ENCODE assay signal across 8 cellular contexts in genomic region chr17:65055280-65055707, GRCh38. TPM values are rescaled to one million over a fixed set of nuclear protein-coding genes. Genes with fewer than 3 reads are reported as not detected.
DNase-seq lines count a peak whose midpoint lies in the region; TF ChIP-seq lines count a peak whose summit lies in the region.

No MANE protein-coding gene starts in this region.

- POLR2A ChIA-PET in CD8-positive, alpha-beta memory T cell (lab: Charles Lee): interaction anchor here (1.9 to 4.0 kb wide), 4 partner anchors 12 to 80 kb away, joined by 12 to 29 read pairs (median 17); no protein-coding TSS in a partner anchor

- peak in 1 of 5 donors; percentile 13 for DNase-seq in CD8-positive, alpha-beta memory T cell
- DNase-seq in GM23248 (no peak), SJCRH30 (no peak), epithelial cell of proximal tubule (ENCODE audit: low read depth) (no peak), NCI-H1436 treated with DMSO at 0.1 percent for 48 hours (lab: John Stamatoyannopoulos, UW) (no peak), nucleus accumbens (lab: John Stamatoyannopoulos, UW) (no peak)
- no peak for DNase-seq in NK-92 treated with Interleukin-12 subunit alpha and Interleukin-12 subunit beta, amount 100 ng/mL, for 24 hours (lab: John Stamatoyannopoulos, UW)

- CTCF ChIA-PET in CD8-positive, alpha-beta memory T cell (lab: Charles Lee): interaction anchor here (1.0 to 2.0 kb wide), 3 partner anchors 27 to 80 kb away, joined by 5 to 9 read pairs (median 7); no protein-coding TSS in a partner anchor

- no peaks in the 10 kb centered on the region for H3K9me3 ChIP-seq in CD8-positive, alpha-beta memory T cell (ENCODE audit: low read length)
- H3K9me3 ChIP-seq in GM23248 (ENCODE audit: low read depth): no peaks in the 10 kb centered on the region
- H3K9me3 ChIP-seq in SJCRH30 (replicated peaks): no peaks in the 10 kb centered on the region
- no peaks in the 10 kb centered on the region for H3K9me3 ChIP-seq in parathyroid adenoma (ENCODE audit: control insufficient read depth, low read length)

- peak overlapping the region; percentile 92 to 99 (median 97) for H3K27ac Mint-ChIP-seq in CD8-positive, alpha-beta memory T cell

- H3K4me1 Mint-ChIP-seq in CD8-positive, alpha-beta memory T cell: peaks cover 47 to 62% (median 59%) of the 10 kb centered on the region in 3 donors

- H3K36me3 Mint-ChIP-seq in CD8-positive, alpha-beta memory T cell: peaks cover 4 to 57% (median 16%) of the 10 kb centered on the region in 3 donors

- H3K79me2 ChIP-seq in GM23248 (ENCODE audit: insufficient read depth) (peaks cover 55% of the 10 kb centered on the region), parathyroid adenoma (peaks cover 3% of the 10 kb centered on the region)

- H3K27me3 ChIP-seq in CD8-positive, alpha-beta memory T cell (ENCODE audit: insufficient read depth, low read length, poor library complexity, severe bottlenecking): no peaks in the 10 kb centered on the region
- H3K27me3 ChIP-seq in GM23248 (replicated peaks; ENCODE audit: insufficient read depth): no peaks in the 10 kb centered on the region
- no peaks in the 10 kb centered on the region for H3K27me3 ChIP-seq in SJCRH30
- H3K27me3 ChIP-seq in parathyroid adenoma (ENCODE audit: control insufficient read depth, insufficient read depth, low read length): no peaks in the 10 kb centered on the region

- WGBS in GM23248 (ENCODE audit: low coverage in 1 of 2, low lambda C conversion rate in 2 of 2, missing lambda C conversion rate in 2 of 2), 2 experiments: 1% methylated on average over 7 of the region's 7 CpGs

- H3K9me3 Mint-ChIP-seq in CD8-positive, alpha-beta memory T cell: peaks cover 0 to 2% (median 0%) of the 10 kb centered on the region in 5 donors

- in situ Hi-C loops in GM23248 (cut with MboI): no loop called here

- H4K20me1 ChIP-seq in GM23248 (ENCODE audit: insufficient read depth): no peaks in the 10 kb centered on the region; the same call in 1 of the 2 replicates

- H3K4me2 ChIP-seq in GM23248 (ENCODE audit: unreplicated experiment) (peak overlapping the region; percentile 89), parathyroid adenoma (ENCODE audit: low read length) (peak overlapping the region; percentile 94)

- TF ChIP-seq CTCF in epithelial cell of proximal tubule (conservative IDR thresholded peaks at IDR 0.05; ENCODE audit: low read depth, low read length) (no peak), parathyroid adenoma (IDR thresholded peaks at IDR 0.05) (no peak)

- H2AFZ ChIP-seq in GM23248 (peak overlapping the region; percentile 91), parathyroid adenoma (peak overlapping the region; percentile 97)

- H3K27me3 Mint-ChIP-seq in CD8-positive, alpha-beta memory T cell: peaks cover 0 to 2% of the 10 kb centered on the region in 2 donors

- peak overlapping the region; percentile 91 to 99 (median 96) for H3K4me3 Mint-ChIP-seq in CD8-positive, alpha-beta memory T cell

- peaks cover 34% of the 10 kb centered on the region for H3K4me1 ChIP-seq in CD8-positive, alpha-beta memory T cell (ENCODE audit: insufficient read depth, low read length)
- H3K4me1 ChIP-seq in GM23248 (ENCODE audit: insufficient read depth) (peaks cover 12% of the 10 kb centered on the region; the same call in 1 of the 2 replicates), SJCRH30 (peaks cover 4% of the 10 kb centered on the region; the same call in 1 of the 2 replicates), parathyroid adenoma (peaks cover 9% of the 10 kb centered on the region)

- H3K9ac ChIP-seq in GM23248 (peak overlapping the region; percentile 91), parathyroid adenoma (no peak overlapping the region)

- peak overlapping the region; percentile 85 for H3K4me3 ChIP-seq in CD8-positive, alpha-beta memory T cell (ENCODE audit: low read length)
- H3K4me3 ChIP-seq in GM23248 (peak overlapping the region; percentile 95), SJCRH30 (peak overlapping the region; percentile 89), epithelial cell of proximal tubule (ENCODE audit: low read depth, low read length) (peak overlapping the region; percentile 96), parathyroid adenoma (ENCODE audit: low read depth, low read length) (peak overlapping the region; percentile 84)

- H3K9me2 ChIP-seq in GM23248 (ENCODE audit: insufficient read depth): no peaks in the 10 kb centered on the region

- peak overlapping the region; percentile 90 for H3K27ac ChIP-seq in CD8-positive, alpha-beta memory T cell (ENCODE audit: low read depth, low read length)
- H3K27ac ChIP-seq in GM23248 (peak overlapping the region; percentile 90), SJCRH30 (no peak overlapping the region), parathyroid adenoma (peak overlapping the region; percentile 95)

- H3F3A ChIP-seq in GM23248 (ENCODE audit: insufficient read depth): peaks cover 15% of the 10 kb centered on the region

- H3K36me3 ChIP-seq in CD8-positive, alpha-beta memory T cell (ENCODE audit: insufficient read depth, low read length): peaks cover 30% of the 10 kb centered on the region
- H3K36me3 ChIP-seq in GM23248 (ENCODE audit: low read depth) (peaks cover 27% of the 10 kb centered on the region), SJCRH30 (peaks cover 27% of the 10 kb centered on the region), parathyroid adenoma (ENCODE audit: control insufficient read depth, insufficient read depth, low read length) (no peaks in the 10 kb centered on the region)

RNA-seq across cellular contexts. Expression of gene GNA13, which starts 1.2 kb away (rescaled TPM):
- total RNA-seq in CD8-positive, alpha-beta memory T cell: 10 to 100 TPM; 59.0 to 60.1 TPM
- 48.2 TPM for polyA plus RNA-seq in CD8-positive, alpha-beta memory T cell
- total RNA-seq in GM23248 (2014; rRNA removed; shearing (Covaris generic)): 40.6 and 41.8 TPM in 2 replicates
- 17.2 and 18.5 TPM in 2 replicates for polyA plus RNA-seq in GM23248 (2016; fragmentation: Nextera tagmentation; extraction: Ambion mirVana)
- total RNA-seq in SJCRH30 (2014; rRNA removed; shearing (Covaris generic)): 39.6 and 41.1 TPM in 2 replicates
- total RNA-seq in epithelial cell of proximal tubule: 37.8 and 43.6 TPM in 2 replicates
